In genomic region chr7:100965723-100966541, GRCh38 we compare ENCODE assay signal across 8 cellular contexts.
DNase-seq lines count a peak whose midpoint lies in the region; ATAC-seq lines count a peak whose summit lies in the region.

No MANE protein-coding gene starts in this region.

- no peak overlapping the region for H3K4me3 ChIP-seq in adipocyte (ENCODE audit: low read length)
- H3K4me3 ChIP-seq in iPS-18a (ENCODE audit: low read length): peak overlapping the region; percentile 70

- H3K36me3 ChIP-seq in adipocyte (ENCODE audit: control insufficient read depth, insufficient read depth, low read length, severe bottlenecking): no peaks in the 10 kb centered on the region
- H3K36me3 ChIP-seq in iPS-18a (ENCODE audit: control insufficient read depth, low read depth, low read length): no peaks in the 10 kb centered on the region

- no peaks in the 10 kb centered on the region for H3K9me3 ChIP-seq in adipocyte (ENCODE audit: control insufficient read depth, low read length)
- no peaks in the 10 kb centered on the region for H3K9me3 ChIP-seq in iPS-18a (ENCODE audit: control insufficient read depth, low read depth, low read length)

- H3K27ac ChIP-seq in iPS-18a (ENCODE audit: low read length): no peak overlapping the region

- H3K9ac ChIP-seq in adipocyte (ENCODE audit: low read length) (no peak overlapping the region), iPS-18a (ENCODE audit: low read length) (peak overlapping the region; percentile 24)

- no peak for ATAC-seq in GM21786 (IDR thresholded peaks at IDR 0.05; ENCODE audit: unreplicated experiment)

- H3K27me3 ChIP-seq in adipocyte (replicated peaks; ENCODE audit: control insufficient read depth, insufficient read depth, low read length) (peaks cover 62% of the 10 kb centered on the region), iPS-18a (ENCODE audit: control insufficient read depth, insufficient read depth, low read length) (peaks cover 33% of the 10 kb centered on the region)

- DNase-seq in activated CD4-positive, CD25-positive, alpha-beta regulatory T cell treated with anti-CD3 and anti-CD28 coated beads, Interleukin-2, amount 50 U/mL, for 16 hours (ENCODE audit: low read depth, low spot score): peak; percentile 39
- no peak for DNase-seq in activated CD4-positive, CD25-positive, alpha-beta regulatory T cell (lab: John Stamatoyannopoulos, UW)
- peak; percentile 89 for DNase-seq in RKO (ENCODE audit: low spot score)
- DNase-seq in adipocyte (ENCODE audit: low read depth): peak; percentile 76
- DNase-seq in stimulated activated CD4-positive, alpha-beta T cell treated with anti-CD3 and anti-CD28 coated beads, Interleukin-15, amount 100 ng/mL, for 1 hour (ENCODE audit: low read depth in 1 of 2, low spot score in 1 of 2): peak; percentile 47 to 66
- DNase-seq in anterior cingulate cortex (lab: John Stamatoyannopoulos, UW): no peak

- H3K4me1 ChIP-seq in adipocyte (ENCODE audit: control insufficient read depth, insufficient read depth, low read length): no peaks in the 10 kb centered on the region
- peaks cover 26% of the 10 kb centered on the region for H3K4me1 ChIP-seq in iPS-18a (ENCODE audit: control insufficient read depth, low read depth, low read length)

Comparison
In these comparisons a context has a peak if more than half of its experiments do, and no peak if none do; other contexts are left out.
1. DNase-seq: peak in activated CD4-positive, CD25-positive, alpha-beta regulatory T cell treated with anti-CD3 and anti-CD28 coated beads, Interleukin-2, amount 50 U/mL, for 16 hours (single experiment), RKO (single experiment), adipocyte (single experiment) and stimulated activated CD4-positive, alpha-beta T cell treated with anti-CD3 and anti-CD28 coated beads, Interleukin-15, amount 100 ng/mL, for 1 hour (2 of 2); none in activated CD4-positive, CD25-positive, alpha-beta regulatory T cell (0 of 4) and anterior cingulate cortex (0 of 58).